In genomic region chr9:107102011-107102410, GRCh38 we compare ENCODE assay signal across 18 cellular contexts.
DNase-seq lines count a peak whose midpoint lies in the region; ATAC-seq and TF ChIP-seq lines count a peak whose summit lies in the region.
"Had no signal": no experiment of that assay in that cellular context is flagged by ENCODE, and none has a peak within 500 bp of the region (broad histone marks: within the 10 kb centered on the region; RNA-seq: fewer than 3 reads in every experiment).

No MANE protein-coding gene starts in this region.

- H3K27me3 ChIP-seq in WERI-Rb-1 (ENCODE audit: insufficient read depth, low read depth, severe bottlenecking), result no peaks in the 10 kb centered on the region
- H3K27me3 ChIP-seq: BE2C; BLaER1 treated with 17β-estradiol and CSF1 and Interleukin-3, amounts not matched to agents 10 nM and 100 nM had no signal

- H3K27ac ChIP-seq in WERI-Rb-1, result no peak overlapping the region
- H3K27ac ChIP-seq: 22Rv1; BLaER1 treated with 17β-estradiol and CSF1 and Interleukin-3, amounts not matched to agents 10 nM and 100 nM had no signal

- no peaks in the 10 kb centered on the region for H3K9me3 ChIP-seq in WERI-Rb-1 (ENCODE audit: severe bottlenecking)
- H3K9me3 ChIP-seq: BE2C; BLaER1 treated with 17β-estradiol and CSF1 and Interleukin-3, amounts not matched to agents 10 nM and 100 nM; HAP-1 had no signal

- H3K4me3 ChIP-seq in WERI-Rb-1 (ENCODE audit: low read depth, low read length), result no peak overlapping the region
- H3K4me3 ChIP-seq: BLaER1 treated with 17β-estradiol and CSF1 and Interleukin-3, amounts not matched to agents 10 nM and 100 nM; HAP-1 had no signal

- no peaks in the 10 kb centered on the region for H3K36me3 ChIP-seq in WERI-Rb-1
- H3K36me3 ChIP-seq: BE2C; BLaER1 treated with 17β-estradiol and CSF1 and Interleukin-3, amounts not matched to agents 10 nM and 100 nM; HAP-1 had no signal

- ATAC-seq in GM21367 (IDR thresholded peaks at IDR 0.05; ENCODE audit: unreplicated experiment), result no peak
- ATAC-seq in HG02852 (IDR thresholded peaks at IDR 0.05; ENCODE audit: unreplicated experiment), result no peak

- no peak for TF ChIP-seq CTCF in WERI-Rb-1 (IDR thresholded peaks at IDR 0.05; ENCODE audit: low read depth, low read length)

- DNase-seq in NCI-H146 (lab: John Stamatoyannopoulos, UW), result peak; percentile 6
- no peak for DNase-seq in NCI-H146 treated with DMSO at 0.1 percent for 48 hours (lab: John Stamatoyannopoulos, UW; ENCODE audit: unreplicated experiment)
- peak; percentile 83 for DNase-seq in WERI-Rb-1
- peak; percentile 11 for DNase-seq in retina
- DNase-seq: ACHN; AML-193; BE2C; CD4-positive, alpha-beta T cell; CD8-positive, alpha-beta memory T cell; DMS79 treated with DMSO at 0.1 percent for 48 hours; GF-D8; GOT3; HFFc6 had no signal
